Comparison of ENCODE assay signal across 8 cellular contexts in the genomic region with DNA sequence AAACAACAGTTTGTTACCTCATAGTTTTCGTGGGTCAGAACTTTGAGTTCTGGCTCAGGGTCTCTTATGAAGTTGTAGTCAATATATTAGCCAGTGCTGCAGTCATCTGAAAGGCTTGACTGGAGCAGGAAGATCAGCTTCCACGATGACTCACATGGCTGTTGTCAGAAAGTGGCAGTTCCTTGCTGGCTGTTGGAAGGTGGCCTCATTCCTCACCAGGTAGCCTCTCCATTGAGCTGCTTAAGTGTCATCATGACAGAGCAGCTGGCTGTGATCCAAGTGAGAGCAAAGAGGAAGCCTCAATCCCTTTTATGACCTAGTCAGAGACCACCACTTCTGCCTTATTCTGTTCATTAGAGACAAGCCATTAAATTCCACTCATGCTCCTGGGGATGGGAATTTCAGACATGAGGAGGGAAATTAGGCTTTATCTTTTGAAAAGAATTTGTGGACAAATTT. TPM values are rescaled to one million over a fixed set of nuclear protein-coding genes. Genes with fewer than 3 reads are reported as not detected.
DNase-seq lines count a peak whose midpoint lies in the region; ATAC-seq and TF ChIP-seq lines count a peak whose summit lies in the region.
"Had no signal": no experiment of that assay in that cellular context is flagged by ENCODE, and none has a peak within 500 bp of the region (broad histone marks: within the 10 kb centered on the region; RNA-seq: fewer than 3 reads in every experiment).

No MANE protein-coding gene starts in this region.

- ATAC-seq in GM23338: peak; percentile 29; the same call in 1 of the 3 replicates
- ATAC-seq in aorta (ENCODE audit: low FRiP score): peak; percentile 77
- ATAC-seq in HG03097 (IDR thresholded peaks at IDR 0.05; ENCODE audit: low FRiP score, unreplicated experiment): no peak
- ATAC-seq in GM18870 (IDR thresholded peaks at IDR 0.05; ENCODE audit: unreplicated experiment): no peak

- H3K4me1 ChIP-seq in GM23338 (ENCODE audit: insufficient read depth): peaks cover 26% of the 10 kb centered on the region
- H3K4me1 ChIP-seq in aorta (ENCODE audit: control insufficient read depth in 1 of 2, insufficient read depth in 2 of 2, low read length in 2 of 2): peaks cover 5 to 20% of the 10 kb centered on the region in 2 donors

- no peak for TF ChIP-seq CTCF in GM23338 (conservative IDR thresholded peaks at IDR 0.05; ENCODE audit: low read depth in 2 of 2)

- H3K36me3 Mint-ChIP-seq in GM23338 (ENCODE audit: low read depth): no peaks in the 10 kb centered on the region
- H3K36me3 Mint-ChIP-seq in activated naive CD8-positive, alpha-beta T cell treated with anti-CD3 and anti-CD28 coated beads for 36 hours: no peaks in the 10 kb centered on the region

- no peaks in the 10 kb centered on the region for H3K9me3 ChIP-seq in aorta (ENCODE audit: control insufficient read depth, low read length)
- H3K9me3 ChIP-seq: Peyer's patch had no signal

- 0 out of 2 replicates have a peak overlapping the region, but pooled peaks have one; percentile 40 for H3K27ac ChIP-seq in GM23338 (ENCODE audit: low read depth)
- peak overlapping the region in 1 of 2 donors; percentile 40 for H3K27ac ChIP-seq in aorta (ENCODE audit: low read depth in 1 of 2, low read length in 2 of 2)

- peaks cover 63% of the 10 kb centered on the region for H3K79me2 ChIP-seq in GM23338 (replicated peaks; ENCODE audit: insufficient read depth)

- no peak overlapping the region for H2AFZ ChIP-seq in GM23338

- peaks cover 20% of the 10 kb centered on the region for H3K4me1 Mint-ChIP-seq in GM23338
- peaks cover 31% of the 10 kb centered on the region for H3K4me1 Mint-ChIP-seq in activated naive CD8-positive, alpha-beta T cell treated with anti-CD3 and anti-CD28 coated beads for 36 hours

- intact Hi-C loops in aorta (cut with DNase I): loop anchor here in 1 of 2 donors (10.0 kb wide), 3 partner anchors 62 to 142 kb away; no protein-coding TSS in a partner anchor

- WGBS in aorta, 2 donors: 8 to 14% methylated on average over 2 of the region's 2 CpGs

- H3K36me3 ChIP-seq in GM23338 (ENCODE audit: insufficient read depth) (no peaks in the 10 kb centered on the region), aorta (ENCODE audit: control insufficient read depth in 1 of 2, insufficient read depth in 2 of 2, low read length in 1 of 2) (no peaks in the 10 kb centered on the region)
- H3K36me3 ChIP-seq: Peyer's patch had no signal

- no peaks in the 10 kb centered on the region for H3K27me3 ChIP-seq in GM23338 (ENCODE audit: insufficient read depth)
- no peaks in the 10 kb centered on the region for H3K27me3 ChIP-seq in aorta (ENCODE audit: control insufficient read depth in 1 of 2, insufficient read depth in 2 of 2, low read length in 1 of 2)
- H3K27me3 ChIP-seq: Peyer's patch had no signal

- H3K27ac Mint-ChIP-seq in GM23338: no peak overlapping the region
- no peak overlapping the region for H3K27ac Mint-ChIP-seq in activated naive CD8-positive, alpha-beta T cell treated with anti-CD3 and anti-CD28 coated beads for 36 hours

- no peak overlapping the region for H3K4me3 Mint-ChIP-seq in GM23338
- no peak overlapping the region for H3K4me3 Mint-ChIP-seq in activated naive CD8-positive, alpha-beta T cell treated with anti-CD3 and anti-CD28 coated beads for 36 hours

- H3K4me2 ChIP-seq in GM23338: no peak overlapping the region; the same call in 1 of the 2 replicates

- no peaks in the 10 kb centered on the region for H3F3A ChIP-seq in GM23338 (replicated peaks; ENCODE audit: low read depth)

- H3K27me3 Mint-ChIP-seq in GM23338 (ENCODE audit: insufficient read depth, low read depth, poor library complexity): peaks cover 3% of the 10 kb centered on the region
- H3K27me3 Mint-ChIP-seq in activated naive CD8-positive, alpha-beta T cell treated with anti-CD3 and anti-CD28 coated beads for 36 hours: no peaks in the 10 kb centered on the region

- peak; percentile 33 for DNase-seq in GM23338 (ENCODE audit: low spot score)
- peak; percentile 58 for DNase-seq in NCI-H187 treated with DMSO at 0.1 percent for 48 hours (lab: John Stamatoyannopoulos, UW)
- DNase-seq in activated naive CD8-positive, alpha-beta T cell treated with anti-CD3 and anti-CD28 coated beads for 36 hours: peak; percentile 9
- DNase-seq in inferior parietal cortex (ENCODE audit: extremely low spot score): peak; percentile 47
- DNase-seq in aorta: peak in 1 of 2 donors; percentile 61

- no peaks in the 10 kb centered on the region for H3K9me3 Mint-ChIP-seq in GM23338
- no peaks in the 10 kb centered on the region for H3K9me3 Mint-ChIP-seq in activated naive CD8-positive, alpha-beta T cell treated with anti-CD3 and anti-CD28 coated beads for 36 hours

- no peaks in the 10 kb centered on the region for H3K9me2 ChIP-seq in GM23338 (ENCODE audit: insufficient read depth)

- H3K4me3 ChIP-seq in GM23338 (no peak overlapping the region), aorta (ENCODE audit: low read length in 2 of 2) (no peak overlapping the region)
- H3K4me3 ChIP-seq: Peyer's patch had no signal

- peaks cover 16% of the 10 kb centered on the region for H4K20me1 ChIP-seq in GM23338 (replicated peaks; ENCODE audit: insufficient read depth)

TF ChIP-seq in GM23338, 12 proteins besides CTCF, POLR2A, EP300 and RAD21 (continues in another document):
- TF ChIP-seq ZNF114 (CRISPR knock-in tag; IDR thresholded peaks at IDR 0.05) (no peak), CREB1 (CRISPR knock-in tag; IDR thresholded peaks at IDR 0.05; ENCODE audit: low read depth) (no peak), POLR2AphosphoS5 (IDR thresholded peaks at IDR 0.05; ENCODE audit: low read depth) (no peak), EZH2 (IDR thresholded peaks at IDR 0.05; ENCODE audit: low read depth, unreplicated experiment) (no peak), NANOG (IDR thresholded peaks at IDR 0.05; ENCODE audit: borderline replicate concordance) (no peak), STAT1 (IDR thresholded peaks at IDR 0.05; ENCODE audit: unreplicated experiment) (no peak)
- TF ChIP-seq, protein P1, sequence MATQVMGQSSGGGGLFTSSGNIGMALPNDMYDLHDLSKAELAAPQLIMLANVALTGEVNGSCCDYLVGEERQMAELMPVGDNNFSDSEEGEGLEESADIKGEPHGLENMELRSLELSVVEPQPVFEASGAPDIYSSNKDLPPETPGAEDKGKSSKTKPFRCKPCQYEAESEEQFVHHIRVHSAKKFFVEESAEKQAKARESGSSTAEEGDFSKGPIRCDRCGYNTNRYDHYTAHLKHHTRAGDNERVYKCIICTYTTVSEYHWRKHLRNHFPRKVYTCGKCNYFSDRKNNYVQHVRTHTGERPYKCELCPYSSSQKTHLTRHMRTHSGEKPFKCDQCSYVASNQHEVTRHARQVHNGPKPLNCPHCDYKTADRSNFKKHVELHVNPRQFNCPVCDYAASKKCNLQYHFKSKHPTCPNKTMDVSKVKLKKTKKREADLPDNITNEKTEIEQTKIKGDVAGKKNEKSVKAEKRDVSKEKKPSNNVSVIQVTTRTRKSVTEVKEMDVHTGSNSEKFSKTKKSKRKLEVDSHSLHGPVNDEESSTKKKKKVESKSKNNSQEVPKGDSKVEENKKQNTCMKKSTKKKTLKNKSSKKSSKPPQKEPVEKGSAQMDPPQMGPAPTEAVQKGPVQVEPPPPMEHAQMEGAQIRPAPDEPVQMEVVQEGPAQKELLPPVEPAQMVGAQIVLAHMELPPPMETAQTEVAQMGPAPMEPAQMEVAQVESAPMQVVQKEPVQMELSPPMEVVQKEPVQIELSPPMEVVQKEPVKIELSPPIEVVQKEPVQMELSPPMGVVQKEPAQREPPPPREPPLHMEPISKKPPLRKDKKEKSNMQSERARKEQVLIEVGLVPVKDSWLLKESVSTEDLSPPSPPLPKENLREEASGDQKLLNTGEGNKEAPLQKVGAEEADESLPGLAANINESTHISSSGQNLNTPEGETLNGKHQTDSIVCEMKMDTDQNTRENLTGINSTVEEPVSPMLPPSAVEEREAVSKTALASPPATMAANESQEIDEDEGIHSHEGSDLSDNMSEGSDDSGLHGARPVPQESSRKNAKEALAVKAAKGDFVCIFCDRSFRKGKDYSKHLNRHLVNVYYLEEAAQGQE (IDR thresholded peaks at IDR 0.05; ENCODE audit: unreplicated experiment): no peak
- TF ChIP-seq, protein P2, sequence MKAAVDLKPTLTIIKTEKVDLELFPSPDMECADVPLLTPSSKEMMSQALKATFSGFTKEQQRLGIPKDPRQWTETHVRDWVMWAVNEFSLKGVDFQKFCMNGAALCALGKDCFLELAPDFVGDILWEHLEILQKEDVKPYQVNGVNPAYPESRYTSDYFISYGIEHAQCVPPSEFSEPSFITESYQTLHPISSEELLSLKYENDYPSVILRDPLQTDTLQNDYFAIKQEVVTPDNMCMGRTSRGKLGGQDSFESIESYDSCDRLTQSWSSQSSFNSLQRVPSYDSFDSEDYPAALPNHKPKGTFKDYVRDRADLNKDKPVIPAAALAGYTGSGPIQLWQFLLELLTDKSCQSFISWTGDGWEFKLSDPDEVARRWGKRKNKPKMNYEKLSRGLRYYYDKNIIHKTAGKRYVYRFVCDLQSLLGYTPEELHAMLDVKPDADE (IDR thresholded peaks at IDR 0.05): no peak

RNA-seq across cellular contexts. Expression of a gene that starts 5.6 kb away (rescaled TPM):
- total RNA-seq in GM23338 (2014; rRNA removed; shearing (Covaris generic)): 74.9 and 82.7 TPM in 2 replicates
- 102 and 103 TPM in 2 replicates for polyA plus RNA-seq in GM23338 (2016; fragmentation: Nextera tagmentation; extraction: Ambion mirVana)
- total RNA-seq in activated naive CD8-positive, alpha-beta T cell treated with anti-CD3 and anti-CD28 coated beads for 36 hours: 10 to 100 TPM; 52.5 to 55.9 TPM
- total RNA-seq in aorta: 100 to 1,000 TPM in 1 of 2 donors, 10 to 100 TPM in 1; 98.5 to 121 TPM
- 10 to 100 TPM; 42.8 to 59.1 TPM for polyA plus RNA-seq in aorta

Comparison
In these comparisons a context has a peak if more than half of its experiments do, and no peak if none do; other contexts are left out.
1. ATAC-seq: peak in GM23338 (single experiment) and aorta (single experiment); none in HG03097 (single experiment) and GM18870 (single experiment).